9 cellular contexts compared by ENCODE assay signal in genomic region chr13:43074824-43075510, GRCh38. TPM values are rescaled to one million over a fixed set of nuclear protein-coding genes. Genes with fewer than 3 reads are reported as not detected.
DNase-seq lines count a peak whose midpoint lies in the region; ATAC-seq lines count a peak whose summit lies in the region.
"Had no signal": no experiment of that assay in that cellular context is flagged by ENCODE, and none has a peak within 500 bp of the region (broad histone marks: within the 10 kb centered on the region; RNA-seq: fewer than 3 reads in every experiment).

No MANE protein-coding gene starts in this region.

- H3K27me3 Mint-ChIP-seq in CD8-positive, alpha-beta memory T cell: no peaks in the 10 kb centered on the region
- no peaks in the 10 kb centered on the region for H3K27me3 Mint-ChIP-seq in T-helper 17 cell
- H3K27me3 Mint-ChIP-seq: activated naive CD4-positive, alpha-beta T cell treated with anti-CD3 and anti-CD28 coated beads, Interleukin-2, amount 50 U/mL, for 24 hours had no signal

- ATAC-seq in GM19351 (IDR thresholded peaks at IDR 0.05; ENCODE audit: unreplicated experiment): peak; percentile 87
- peak; percentile 86 for ATAC-seq in HG02973 (IDR thresholded peaks at IDR 0.05; ENCODE audit: unreplicated experiment)
- ATAC-seq in T-helper 17 cell: peak; percentile 57

- H3K27me3 ChIP-seq in CD8-positive, alpha-beta memory T cell (ENCODE audit: insufficient read depth, low read length, poor library complexity, severe bottlenecking): no peaks in the 10 kb centered on the region

- H3K4me1 ChIP-seq in CD8-positive, alpha-beta memory T cell (ENCODE audit: insufficient read depth, low read length): peaks cover 15% of the 10 kb centered on the region

- no peaks in the 10 kb centered on the region for H3K9me3 Mint-ChIP-seq in CD8-positive, alpha-beta memory T cell

- H3K4me3 Mint-ChIP-seq in CD8-positive, alpha-beta memory T cell: peak overlapping the region; percentile 15 to 78 (median 64)
- H3K4me3 Mint-ChIP-seq in T-helper 17 cell: peak overlapping the region; percentile 75
- H3K4me3 Mint-ChIP-seq: activated naive CD4-positive, alpha-beta T cell treated with anti-CD3 and anti-CD28 coated beads, Interleukin-2, amount 50 U/mL, for 24 hours had no signal

- no peak for DNase-seq in CD8-positive, alpha-beta memory T cell
- DNase-seq in T-helper 17 cell (no peak), occipital lobe (lab: John Stamatoyannopoulos, UW) (no peak), NCI-H226 (no peak), GM19238 (ENCODE audit: insufficient read length, low spot score) (no peak)
- no peak for DNase-seq in stimulated activated CD4-positive, alpha-beta T cell treated with anti-CD3 and anti-CD28 coated beads, Interleukin-2, amount 100 ng/mL, for 24 hours

- no peaks in the 10 kb centered on the region for H3K9me3 ChIP-seq in CD8-positive, alpha-beta memory T cell (ENCODE audit: low read length)
- no peaks in the 10 kb centered on the region for H3K9me3 ChIP-seq in T-helper 17 cell (ENCODE audit: control insufficient read depth, low read length, poor library complexity, severe bottlenecking)

- no peak overlapping the region for H3K4me3 ChIP-seq in CD8-positive, alpha-beta memory T cell (ENCODE audit: low read length)

- CTCF ChIA-PET in CD8-positive, alpha-beta memory T cell (lab: Charles Lee): interaction anchor here (1.5 kb wide), 1 partner anchor 16 kb away, joined by 3 read pairs; no protein-coding TSS in a partner anchor

- H3K27ac Mint-ChIP-seq in CD8-positive, alpha-beta memory T cell: peak overlapping the region in 6 of 8 donors; percentile 72 to 87 (median 84)
- peak overlapping the region; percentile 82 for H3K27ac Mint-ChIP-seq in T-helper 17 cell

- no peaks in the 10 kb centered on the region for H3K36me3 ChIP-seq in CD8-positive, alpha-beta memory T cell (ENCODE audit: insufficient read depth, low read length)

- peaks cover 7 to 17% (median 11%) of the 10 kb centered on the region in 3 donors for H3K36me3 Mint-ChIP-seq in CD8-positive, alpha-beta memory T cell
- peaks cover 3% of the 10 kb centered on the region for H3K36me3 Mint-ChIP-seq in T-helper 17 cell (ENCODE audit: low read depth)

- POLR2A ChIA-PET in CD8-positive, alpha-beta memory T cell (lab: Charles Lee): interaction anchor here (0.7 to 1.3 kb wide), 2 partner anchors 13 to 16 kb away, joined by 3 to 4 read pairs; no protein-coding TSS in a partner anchor

- H3K27ac ChIP-seq in CD8-positive, alpha-beta memory T cell (ENCODE audit: low read depth, low read length): no peak overlapping the region

- H3K4me1 Mint-ChIP-seq in CD8-positive, alpha-beta memory T cell: peaks cover 37 to 60% (median 56%) of the 10 kb centered on the region in 3 donors
- peaks cover 36% of the 10 kb centered on the region for H3K4me1 Mint-ChIP-seq in T-helper 17 cell

RNA-seq across cellular contexts. Expression of gene DNAJC15, which starts 51.6 kb away (rescaled TPM):
- 10 to 100 TPM; 13.2 to 13.6 TPM for total RNA-seq in CD8-positive, alpha-beta memory T cell
- polyA plus RNA-seq in CD8-positive, alpha-beta memory T cell: 13.7 TPM
- total RNA-seq in T-helper 17 cell (1 to 10 TPM; 6.4 to 8.1 TPM), occipital lobe (18.1 TPM)
